ENCODE assay signal across 17 cellular contexts in the genomic region with DNA sequence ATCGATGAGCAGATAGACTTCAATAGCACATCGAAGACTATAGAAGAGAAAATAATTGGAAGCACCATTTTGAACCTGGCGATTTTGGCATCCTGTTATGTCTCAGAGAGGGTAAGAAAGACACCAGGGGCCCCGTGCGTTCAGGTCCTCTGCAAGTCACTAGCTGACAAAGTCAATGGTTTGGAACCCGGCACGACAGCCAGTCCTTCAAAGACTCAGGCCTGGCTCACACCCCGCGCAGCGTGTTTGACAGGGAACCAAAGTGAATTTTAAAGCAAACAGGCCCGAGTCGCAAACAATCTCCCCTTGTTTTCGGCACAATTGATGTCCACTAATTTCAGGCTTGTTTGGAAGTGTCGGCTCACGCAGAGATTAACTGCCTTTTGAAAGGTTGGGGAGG.
DNase-seq lines count a peak whose midpoint lies in the region; ATAC-seq and TF ChIP-seq lines count a peak whose summit lies in the region.
"Had no signal": no experiment of that assay in that cellular context is flagged by ENCODE, and none has a peak within 500 bp of the region (broad histone marks: within the 10 kb centered on the region; RNA-seq: fewer than 3 reads in every experiment).

No MANE protein-coding gene starts in this region.

- POLR2A ChIA-PET in GM10248 (lab: Yijun Ruan, JAX): no interaction called here

- TF ChIP-seq CTCF in endodermal cell (conservative IDR thresholded peaks at IDR 0.05) (no peak), GM10248 (IDR thresholded peaks at IDR 0.05; ENCODE audit: control extremely low read depth, extremely low read depth, low read depth, missing control alignments) (no peak)

- DNase-seq in H7 (peak; percentile 13), NCI-H69 (lab: John Stamatoyannopoulos, UW) (peak; percentile 49), endodermal cell (peak; percentile 32), posterior vena cava (ENCODE audit: low spot score) (peak; percentile 64), GM10248 (ENCODE audit: extremely low spot score) (no peak), epidermal melanocyte (ENCODE audit: insufficient read length, low spot score) (no peak), HuH-7 (ENCODE audit: low spot score) (no peak)
- DNase-seq: C1 segment of cervical spinal cord; Caco-2; CD8-positive, alpha-beta T cell; DMS153; DND-41; HFFc6 had no signal

- H3K4me1 ChIP-seq in endodermal cell (ENCODE audit: control insufficient read depth, insufficient read depth, low read length): no peaks in the 10 kb centered on the region
- H3K4me1 ChIP-seq: Caco-2, HAP-1 had no signal

- no peak overlapping the region for H3K27ac ChIP-seq in endodermal cell (ENCODE audit: low read depth, low read length)

- H3K4me3 ChIP-seq in H7 (ENCODE audit: insufficient read depth, low read depth, low read length) (no peak overlapping the region), endodermal cell (ENCODE audit: low read length) (no peak overlapping the region)
- H3K4me3 ChIP-seq: GM12878, GM23338, HAP-1 had no signal

- H3K9me3 Mint-ChIP-seq in endodermal cell: no peaks in the 10 kb centered on the region
- H3K9me3 Mint-ChIP-seq: CD8-positive, alpha-beta T cell; GM23338 had no signal

- no peaks in the 10 kb centered on the region for H3K9me3 ChIP-seq in endodermal cell (ENCODE audit: control insufficient read depth, low read length)
- H3K9me3 ChIP-seq: Caco-2, HAP-1 had no signal

- H3K4me3 Mint-ChIP-seq in endodermal cell: no peak overlapping the region
- H3K4me3 Mint-ChIP-seq: CD8-positive, alpha-beta T cell; GM23338; HFFc6 had no signal

- no peaks in the 10 kb centered on the region for H3K4me1 Mint-ChIP-seq in endodermal cell

- ATAC-seq in GM18502 (IDR thresholded peaks at IDR 0.05; ENCODE audit: poor library complexity, unreplicated experiment): no peak
- ATAC-seq: CD8-positive, alpha-beta T cell; GM12878; GM23338 had no signal

- H3K36me3 ChIP-seq in H7 (replicated peaks; ENCODE audit: control insufficient read depth, insufficient read depth, low read length) (no peaks in the 10 kb centered on the region), endodermal cell (ENCODE audit: control insufficient read depth, insufficient read depth, low read length) (no peaks in the 10 kb centered on the region)
- H3K36me3 ChIP-seq: HAP-1 had no signal

- WGBS in endodermal cell (ENCODE audit: insufficient coverage in 1 of 2, insufficient read length in 1 of 2), 2 experiments: 91 to 92% methylated on average over 15 of the region's 15 CpGs

- no peak overlapping the region for H3K9ac ChIP-seq in endodermal cell (ENCODE audit: extremely low read depth, low read length, poor library complexity, severe bottlenecking)

- H3K27me3 Mint-ChIP-seq in endodermal cell (ENCODE audit: insufficient read depth): no peaks in the 10 kb centered on the region

- CTCF ChIA-PET in GM10248 (lab: Yijun Ruan, JAX): no interaction called here

- intact Hi-C loops in posterior vena cava (cut with DNase I): no loop called here

- no peaks in the 10 kb centered on the region for H3K36me3 Mint-ChIP-seq in endodermal cell (ENCODE audit: low read depth)
- H3K36me3 Mint-ChIP-seq: CD8-positive, alpha-beta T cell had no signal

- H3K27me3 ChIP-seq in H7 (ENCODE audit: control insufficient read depth, insufficient read depth, low read length): no peaks in the 10 kb centered on the region
- H3K27me3 ChIP-seq in endodermal cell (ENCODE audit: control insufficient read depth, insufficient read depth, low read length, poor library complexity, severe bottlenecking): no peaks in the 10 kb centered on the region

- H3K27ac Mint-ChIP-seq in endodermal cell: no peak overlapping the region
- H3K27ac Mint-ChIP-seq: CD8-positive, alpha-beta T cell; GM23338; HFFc6 had no signal

Comparison
In these comparisons a context has a peak if more than half of its experiments do, and no peak if none do; other contexts are left out.
1. DNase-seq: peak in H7 (single experiment), NCI-H69 (single experiment), endodermal cell (single experiment) and posterior vena cava (single experiment); none in GM10248 (single experiment), epidermal melanocyte (single experiment) and HuH-7 (single experiment).